1 cellular context compared by ENCODE assay signal in genomic region chr1:107526524-107527198, GRCh38.
TF ChIP-seq lines count a peak whose summit lies in the region.

No MANE protein-coding gene starts in this region.

TF ChIP-seq in HepG2, 621 proteins besides CTCF, POLR2A, EP300 and RAD21 (continued from another document and continues in another):
- TF ChIP-seq PRDM10 (CRISPR knock-in tag; IDR thresholded peaks at IDR 0.05; ENCODE audit: low read depth), result peak; percentile 73; the same call in 1 of the 2 replicates
- TF ChIP-seq ZKSCAN8 (CRISPR knock-in tag; IDR thresholded peaks at IDR 0.05; ENCODE audit: borderline replicate concordance), result peak; percentile 54; the same call in 1 of the 2 replicates
- peak; percentile 95 for TF ChIP-seq FOXK1 (CRISPR knock-in tag; IDR thresholded peaks at IDR 0.05; ENCODE audit: borderline replicate concordance, low read depth)
- no peak for TF ChIP-seq ZNF446 (CRISPR knock-in tag; IDR thresholded peaks at IDR 0.05)
- peak; percentile 83 for TF ChIP-seq MED1 (CRISPR knock-in tag; IDR thresholded peaks at IDR 0.05)
- TF ChIP-seq ZSCAN31 (CRISPR knock-in tag; IDR thresholded peaks at IDR 0.05; ENCODE audit: low read depth), result no peak
- TF ChIP-seq FOSL2 (CRISPR knock-in tag; IDR thresholded peaks at IDR 0.05), result peak; percentile 83
- TF ChIP-seq ZNF678 (CRISPR knock-in tag; IDR thresholded peaks at IDR 0.05), result no peak
- peak; percentile 97 for TF ChIP-seq NR2F6 (IDR thresholded peaks at IDR 0.05)
- peak; percentile 93 for TF ChIP-seq NR2F6 (CRISPR knock-in tag; IDR thresholded peaks at IDR 0.05)
- peak; percentile 90 for TF ChIP-seq MIER3 (CRISPR knock-in tag; IDR thresholded peaks at IDR 0.05; ENCODE audit: borderline replicate concordance)
- TF ChIP-seq TCF12 (IDR thresholded peaks at IDR 0.05), result no peak
- TF ChIP-seq TCF12 (CRISPR knock-in tag; IDR thresholded peaks at IDR 0.05), result peak; percentile 86; the same call in 1 of the 2 replicates
- peak; percentile 97 for TF ChIP-seq PAXIP1 (CRISPR knock-in tag; conservative IDR thresholded peaks at IDR 0.05)
- peak; percentile 91; the same call in 1 of the 2 replicates for TF ChIP-seq CHD4 (IDR thresholded peaks at IDR 0.05; ENCODE audit: borderline replicate concordance, low read length)
- TF ChIP-seq SOX5 (CRISPR knock-in tag; IDR thresholded peaks at IDR 0.05; ENCODE audit: borderline replicate concordance), result peak; percentile 100
- 0 out of 4 replicates have a peak, but pooled peaks of 1 of the 2 experiments have one; percentile 25 for TF ChIP-seq REST (IDR thresholded peaks at IDR 0.05; ENCODE audit: borderline replicate concordance in 1 of 2, low read depth in 1 of 2, low read length in 2 of 2)
- peak; percentile 55; the same call in 1 of the 2 replicates for TF ChIP-seq ETV5 (CRISPR knock-in tag; IDR thresholded peaks at IDR 0.05; ENCODE audit: borderline replicate concordance)
- no peak for TF ChIP-seq GPN1 (CRISPR knock-in tag; IDR thresholded peaks at IDR 0.05; ENCODE audit: borderline replicate concordance)
- peak; percentile 31; the same call in 1 of the 2 replicates for TF ChIP-seq MNT (IDR thresholded peaks at IDR 0.05)
- peak; percentile 88; the same call in 1 of the 2 replicates for TF ChIP-seq SALL1 (CRISPR knock-in tag; IDR thresholded peaks at IDR 0.05)
- no peak for TF ChIP-seq GABPA (IDR thresholded peaks at IDR 0.05; ENCODE audit: low read depth, low read length)
- TF ChIP-seq GABPA (CRISPR knock-in tag; IDR thresholded peaks at IDR 0.05; ENCODE audit: low read depth), result peak; percentile 34
- no peak for TF ChIP-seq KLF15 (CRISPR knock-in tag; IDR thresholded peaks at IDR 0.05; ENCODE audit: borderline replicate concordance)
- no peak for TF ChIP-seq HOXA7 (CRISPR knock-in tag; IDR thresholded peaks at IDR 0.05)
- TF ChIP-seq ZBTB10 (CRISPR knock-in tag; IDR thresholded peaks at IDR 0.05; ENCODE audit: borderline replicate concordance), result peak; percentile 56
- TF ChIP-seq ZNF713 (CRISPR knock-in tag; IDR thresholded peaks at IDR 0.05), result no peak
- TF ChIP-seq CEBPG (CRISPR knock-in tag; IDR thresholded peaks at IDR 0.05), result peak; percentile 66; the same call in 1 of the 2 replicates
- TF ChIP-seq RARA (CRISPR knock-in tag; IDR thresholded peaks at IDR 0.05), result peak; percentile 94
- peak; percentile 68; the same call in 1 of the 2 replicates for TF ChIP-seq HOXA5 (CRISPR knock-in tag; IDR thresholded peaks at IDR 0.05)
- TF ChIP-seq ZNF225 (CRISPR knock-in tag; IDR thresholded peaks at IDR 0.05), result no peak
- TF ChIP-seq ZFP1 (CRISPR knock-in tag; IDR thresholded peaks at IDR 0.05), result peak; percentile 78
- TF ChIP-seq HES4 (CRISPR knock-in tag; IDR thresholded peaks at IDR 0.05; ENCODE audit: borderline replicate concordance), result no peak
- no peak; the same call in 1 of the 2 replicates for TF ChIP-seq CREB1 (IDR thresholded peaks at IDR 0.05)
- peak; percentile 77 for TF ChIP-seq CREB1 (CRISPR knock-in tag; IDR thresholded peaks at IDR 0.05)
- TF ChIP-seq JUNB (CRISPR knock-in tag; IDR thresholded peaks at IDR 0.05; ENCODE audit: borderline replicate concordance), result 0 out of 2 replicates have a peak, but pooled peaks have one; percentile 17
- peak; percentile 52; the same call in 1 of the 2 replicates for TF ChIP-seq KLF11 (CRISPR knock-in tag; IDR thresholded peaks at IDR 0.05)
- TF ChIP-seq GATA4 (IDR thresholded peaks at IDR 0.05; ENCODE audit: borderline replicate concordance, low read depth), result peak; percentile 90; the same call in 1 of the 2 replicates
- TF ChIP-seq STAG1 (CRISPR knock-in tag; IDR thresholded peaks at IDR 0.05), result no peak
- TF ChIP-seq ZNF704 (CRISPR knock-in tag; IDR thresholded peaks at IDR 0.05; ENCODE audit: borderline replicate concordance), result no peak
- TF ChIP-seq ZNF609 (CRISPR knock-in tag; IDR thresholded peaks at IDR 0.05; ENCODE audit: borderline replicate concordance), result peak; percentile 95
